28 cellular contexts compared by ENCODE assay signal in the genomic region with DNA sequence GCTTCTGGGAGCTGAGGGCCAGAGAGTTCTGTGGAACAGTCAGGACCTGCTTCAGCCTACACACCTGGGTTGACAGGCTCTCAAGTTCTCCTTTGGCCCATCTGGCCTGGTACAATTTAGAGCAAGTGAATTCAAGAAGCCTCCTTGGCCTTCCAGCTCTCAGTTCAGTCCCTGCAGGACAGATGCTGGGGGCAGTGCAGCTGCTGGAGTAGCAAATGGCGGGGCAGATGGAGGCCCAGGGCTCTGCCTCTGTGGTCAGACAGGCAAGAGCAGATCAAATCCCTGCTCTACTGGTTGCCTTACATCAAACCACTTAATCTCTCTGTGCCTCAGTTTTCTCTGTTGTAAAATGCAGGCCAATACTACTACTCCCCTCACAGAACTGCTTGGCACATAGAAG. TPM values are rescaled to one million over a fixed set of nuclear protein-coding genes. Genes with fewer than 3 reads are reported as not detected.
"Had no signal": no experiment of that assay in that cellular context is flagged by ENCODE, and none has a peak within 500 bp of the region (broad histone marks: within the 10 kb centered on the region; RNA-seq: fewer than 3 reads in every experiment).

No MANE protein-coding gene starts in this region.

- ATAC-seq: foreskin keratinocyte, left lobe of liver, lower lobe of right lung, sciatic nerve had no signal

- H3K4me3 ChIP-seq: esophagus muscularis mucosa, lower lobe of right lung, ovary, smooth muscle cell, thoracic aorta had no signal

- H3K36me3 ChIP-seq: ovary had no signal

- H3K27me3 ChIP-seq: esophagus muscularis mucosa, foreskin keratinocyte, ovary had no signal

- H3K27ac Mint-ChIP-seq: activated CD4-positive, alpha-beta memory T cell treated with anti-CD3 and anti-CD28 coated beads, Interleukin-2, amount 10 ng/mL, durations not matched to agents 7 days and 5 days; activated CD4-positive, alpha-beta T cell treated with anti-CD3 and anti-CD28 coated beads, Interleukin-2, amount 10 ng/mL, durations not matched to agents 24 days and 14 days; activated T-helper 2 cell treated with anti-CD3 and anti-CD28 coated beads, Interferon-gamma antibody, Interleukin-2, Interleukin-4, amounts not matched to agents 10 μg/mL and 5 μg/mL and 100 μg/mL, durations not matched to agents 14 hours and 24 hours and 36 hours; dendritic cell treated with granulocyte-macrophage colony-stimulating factor and Interleukin-4, amounts not matched to agents 40 ng/mL and 50 ng/mL, for 4 days; endodermal cell; nephron progenitor cell; progenitor cell of endocrine pancreas had no signal

- H3K4me1 ChIP-seq: foreskin keratinocyte had no signal

- H3K9me3 Mint-ChIP-seq: activated CD4-positive, alpha-beta memory T cell treated with anti-CD3 and anti-CD28 coated beads, Interleukin-2, amount 10 ng/mL, durations not matched to agents 7 days and 5 days; activated CD4-positive, alpha-beta T cell treated with anti-CD3 and anti-CD28 coated beads, Interleukin-2, amount 10 ng/mL, durations not matched to agents 24 days and 14 days; activated T-helper 2 cell treated with anti-CD3 and anti-CD28 coated beads, Interferon-gamma antibody, Interleukin-2, Interleukin-4, amounts not matched to agents 10 μg/mL and 5 μg/mL and 100 μg/mL, durations not matched to agents 14 hours and 24 hours and 36 hours; central memory CD8-positive, alpha-beta T cell; dendritic cell treated with granulocyte-macrophage colony-stimulating factor and Interleukin-4, amounts not matched to agents 40 ng/mL and 50 ng/mL, for 4 days; endodermal cell; nephron progenitor cell had no signal

- H3K9me3 ChIP-seq: esophagus muscularis mucosa, lower lobe of right lung, ovary, thoracic aorta had no signal

- H3K27me3 Mint-ChIP-seq: activated CD4-positive, alpha-beta memory T cell treated with anti-CD3 and anti-CD28 coated beads, Interleukin-2, amount 10 ng/mL, durations not matched to agents 7 days and 5 days; activated CD4-positive, alpha-beta T cell treated with anti-CD3 and anti-CD28 coated beads, Interleukin-2, amount 10 ng/mL, durations not matched to agents 24 days and 14 days; activated naive CD8-positive, alpha-beta T cell; central memory CD8-positive, alpha-beta T cell; dendritic cell treated with granulocyte-macrophage colony-stimulating factor and Interleukin-4, amounts not matched to agents 40 ng/mL and 50 ng/mL, for 4 days; progenitor cell of endocrine pancreas had no signal

- H3K27ac ChIP-seq: foreskin keratinocyte, lower lobe of right lung, ovary, thoracic aorta, WERI-Rb-1 had no signal

- H3K4me3 Mint-ChIP-seq: activated CD4-positive, alpha-beta memory T cell treated with anti-CD3 and anti-CD28 coated beads, Interleukin-2, amount 10 ng/mL, durations not matched to agents 7 days and 5 days; activated CD4-positive, alpha-beta T cell treated with anti-CD3 and anti-CD28 coated beads, Interleukin-2, amount 10 ng/mL, durations not matched to agents 24 days and 14 days; activated naive CD8-positive, alpha-beta T cell; central memory CD8-positive, alpha-beta T cell; dendritic cell treated with granulocyte-macrophage colony-stimulating factor and Interleukin-4, amounts not matched to agents 40 ng/mL and 50 ng/mL, for 4 days; endodermal cell; nephron progenitor cell had no signal

- H3K4me2 ChIP-seq: smooth muscle cell had no signal

- DNase-seq: activated CD4-positive, alpha-beta memory T cell treated with anti-CD3 and anti-CD28 coated beads, Interleukin-2, amount 10 ng/mL, durations not matched to agents 7 days and 5 days; activated CD4-positive, alpha-beta T cell treated with anti-CD3 and anti-CD28 coated beads, Interleukin-2, amount 10 ng/mL, durations not matched to agents 24 days and 14 days; activated CD4-positive, CD25-positive, alpha-beta regulatory T cell treated with anti-CD3 and anti-CD28 coated beads, Interleukin-2, amount 50 U/mL, for 72 hours; activated CD8-positive, alpha-beta memory T cell treated with anti-CD3 and anti-CD28 coated beads, Interleukin-2, amount 50 U/mL, for 48 hours; activated T-cell treated with anti-CD3 and anti-CD28 coated beads, Interleukin-2, amount 50 U/mL, for 48 hours; anterior cingulate cortex; endodermal cell; foreskin keratinocyte; kidney glomerular epithelial cell; lower lobe of right lung; mesendoderm; nephron progenitor cell; ovary; stimulated activated CD4-positive, alpha-beta T cell treated with anti-CD3 and anti-CD28 coated beads, Interleukin-1b, Interleukin-23, amount 100 ng/mL, for 48 hours; stimulated activated naive CD4-positive, alpha-beta T cell treated with Interleukin-2 at 50 U/mL for 16 hours; T1000; trophoblast cell; WERI-Rb-1 had no signal

RNA-seq across cellular contexts. Expression of a gene that starts 8.7 kb away (rescaled TPM):
- total RNA-seq: left lobe of liver, smooth muscle cell had no signal
- polyA plus RNA-seq: smooth muscle cell had no signal
